35 cellular contexts compared by ENCODE assay signal in genomic region chr2:151933266-151933804, GRCh38.
DNase-seq lines count a peak whose midpoint lies in the region; ATAC-seq, FAIRE-seq and TF ChIP-seq lines count a peak whose summit lies in the region.
"Had no signal": no experiment of that assay in that cellular context is flagged by ENCODE, and none has a peak within 500 bp of the region (broad histone marks: within the 10 kb centered on the region; RNA-seq: fewer than 3 reads in every experiment).

No MANE protein-coding gene starts in this region.

- H4K20me1 ChIP-seq in mammary epithelial cell (ENCODE audit: insufficient read depth, low read length) (no peaks in the 10 kb centered on the region), K562 (replicated peaks; ENCODE audit: control insufficient read depth, insufficient read depth, low read length) (no peaks in the 10 kb centered on the region)
- H4K20me1 ChIP-seq: BLaER1; BLaER1 treated with 17β-estradiol and CSF1 and Interleukin-3, amounts not matched to agents 10 nM and 100 nM had no signal

- H3K9me1 ChIP-seq in K562 (ENCODE audit: control insufficient read depth, insufficient read depth, low read length): no peaks in the 10 kb centered on the region

- intact Hi-C loops in mammary epithelial cell (cut with micrococcal nuclease) (no loop called here), breast epithelium (cut with DNase I; ENCODE audit: low total_unique reads) (no loop called here), K562 (cut with micrococcal nuclease) (no loop called here)

- H3K36me3 ChIP-seq in mammary epithelial cell (ENCODE audit: insufficient read depth, low read length) (no peaks in the 10 kb centered on the region), breast epithelium (no peaks in the 10 kb centered on the region), K562 (ENCODE audit: control insufficient read depth, insufficient read depth, low read length) (no peaks in the 10 kb centered on the region)
- H3K36me3 ChIP-seq: BE2C; BLaER1; BLaER1 treated with 17β-estradiol and CSF1 and Interleukin-3, amounts not matched to agents 10 nM and 100 nM had no signal

- H3K9me3 ChIP-seq in mammary epithelial cell (replicated peaks; ENCODE audit: insufficient read depth, low read length) (no peaks in the 10 kb centered on the region), breast epithelium (no peaks in the 10 kb centered on the region), K562 (replicated peaks; ENCODE audit: control insufficient read depth, insufficient read depth, low read depth, low read length) (no peaks in the 10 kb centered on the region)
- H3K9me3 ChIP-seq: A549; BE2C; BLaER1; BLaER1 treated with 17β-estradiol and CSF1 and Interleukin-3, amounts not matched to agents 10 nM and 100 nM; Caco-2 had no signal

- no peak for DNase-seq in mammary epithelial cell
- DNase-seq in breast epithelium (ENCODE audit: low spot score in 2 of 2): no peak
- DNase-seq in GM12865 (ENCODE audit: low read depth): peak; percentile 18
- DNase-seq in NAMALWA (ENCODE audit: low spot score): peak; percentile 18
- DNase-seq in K562 (ENCODE audit: extremely low read depth in 1 of 4, low spot score in 3 of 4): peak in 1 of 4 experiments; percentile 8
- no peak for DNase-seq in activated gamma-delta T cell treated with Interleukin-2 at 50 U/mL for 16 hours
- DNase-seq in GM13976 (ENCODE audit: low spot score): no peak
- DNase-seq: 8988T; ACHN; AML-193; BE2C; C1 segment of cervical spinal cord; Caco-2; Calu3; CD4-positive, alpha-beta memory T cell; CD4-positive, alpha-beta T cell; CD4-positive, CD25-positive, alpha-beta regulatory T cell; CD8-positive, alpha-beta memory T cell; CD8-positive, alpha-beta T cell; COR-L47; DMS 273 treated with DMSO at 0.1 percent for 48 hours; DMS153; DMS53; DMS79; DMS79 treated with DMSO at 0.1 percent for 48 hours; DND-41; EL had no signal

- H3K27ac ChIP-seq in mammary epithelial cell (ENCODE audit: insufficient read depth, low read depth, low read length) (no peak overlapping the region), breast epithelium (no peak overlapping the region), K562 (ENCODE audit: extremely low read depth, low read depth, low read length) (no peak overlapping the region)
- H3K27ac ChIP-seq: 22Rv1; A549; BLaER1; BLaER1 treated with 17β-estradiol and CSF1 and Interleukin-3, amounts not matched to agents 10 nM and 100 nM; C4-2B had no signal

- no peak for TF ChIP-seq POLR2A in breast epithelium (IDR thresholded peaks at IDR 0.05)
- peak; percentile 70 for TF ChIP-seq POLR2A in K562 (conservative IDR thresholded peaks at IDR 0.05)

- no peak overlapping the region for H3K9ac ChIP-seq in mammary epithelial cell (ENCODE audit: insufficient read depth, low read length)
- H3K9ac ChIP-seq in K562 (ENCODE audit: insufficient read depth in 1 of 2, low read depth in 2 of 2, low read length in 2 of 2): no peak overlapping the region
- H3K9ac ChIP-seq: BLaER1; BLaER1 treated with 17β-estradiol and CSF1 and Interleukin-3, amounts not matched to agents 10 nM and 100 nM had no signal

- FAIRE-seq in K562 (lab: Jason Lieb, UNC): no peak
- FAIRE-seq: A204.1, A549, D721Med had no signal

- no peak for TF ChIP-seq EP300 in K562 (IDR thresholded peaks at IDR 0.05; ENCODE audit: low read length)

- CTCF ChIA-PET in mammary epithelial cell (lab: Charles Lee; ENCODE audit: low non-redundant PET) (no interaction called here), K562 (lab: Yijun Ruan, JAX; ENCODE audit: low intra/inter-chr PET ratio) (no interaction called here)

- H3K4me2 ChIP-seq in mammary epithelial cell (ENCODE audit: insufficient read depth, low read depth, low read length) (no peak overlapping the region), K562 (ENCODE audit: insufficient read depth, low read length) (no peak overlapping the region)
- H3K4me2 ChIP-seq: A549; BLaER1; BLaER1 treated with 17β-estradiol and CSF1 and Interleukin-3, amounts not matched to agents 10 nM and 100 nM had no signal

- H3K79me2 ChIP-seq in mammary epithelial cell (ENCODE audit: insufficient read depth, low read length) (no peaks in the 10 kb centered on the region), K562 (ENCODE audit: control insufficient read depth, insufficient read depth, low read length) (no peaks in the 10 kb centered on the region)

- ATAC-seq in K562: peak; percentile 66
- no peak for ATAC-seq in HG03159 (IDR thresholded peaks at IDR 0.05; ENCODE audit: unreplicated experiment)
- ATAC-seq: A549; CD8-positive, alpha-beta T cell had no signal

- TF ChIP-seq CTCF in mammary epithelial cell (conservative IDR thresholded peaks at IDR 0.05 in 1 of 2, IDR thresholded peaks at IDR 0.05 in 1 of 2; ENCODE audit: extremely low read depth in 1 of 2, insufficient read depth in 1 of 2, low read depth in 1 of 2, low read length in 2 of 2) (no peak), breast epithelium (IDR thresholded peaks at IDR 0.05) (no peak), GM12865 (IDR thresholded peaks at IDR 0.05; ENCODE audit: insufficient read depth, low read depth, low read length, missing control alignments) (no peak), K562 (IDR thresholded peaks at IDR 0.05 in 2 of 3, conservative IDR thresholded peaks at IDR 0.05 in 1 of 3; ENCODE audit: insufficient read depth in 2 of 3, low read depth in 1 of 3, low read length in 3 of 3) (no peak), GM13976 (IDR thresholded peaks at IDR 0.05; ENCODE audit: borderline replicate concordance, control extremely low read depth, extremely low read depth, insufficient read depth, missing control alignments) (no peak)

- BruUV-seq in mammary epithelial cell (replicated peaks; lab: Mats Ljungman, UMichigan) (TSS peak; percentile 98), K562 (replicated peaks; lab: Mats Ljungman, UMichigan) (no TSS peak)

- H2AFZ ChIP-seq in mammary epithelial cell (ENCODE audit: low read depth, low read length): no peak overlapping the region
- no peak overlapping the region for H2AFZ ChIP-seq in K562 (ENCODE audit: low read depth, low read length)

- in situ Hi-C loops in mammary epithelial cell (cut with MboI; ENCODE audit: low sequenced_read_pairs in 2 of 2) (no loop called here), K562 (cut with MboI) (no loop called here), GM13976 (cut with MboI; ENCODE audit: low sequenced_read_pairs, unreplicated experiment) (no loop called here)

- H3K4me3 ChIP-seq in mammary epithelial cell (replicated peaks in 1 of 3; ENCODE audit: insufficient read depth in 1 of 3, low read depth in 2 of 3, low read length in 3 of 3) (no peak overlapping the region), breast epithelium (no peak overlapping the region), GM12865 (ENCODE audit: low read depth, low read length) (no peak overlapping the region), K562 (no peak overlapping the region)
- H3K4me3 ChIP-seq: A549; BLaER1; BLaER1 treated with 17β-estradiol and CSF1 and Interleukin-3, amounts not matched to agents 10 nM and 100 nM had no signal

- POLR2A ChIA-PET in K562 (lab: Yijun Ruan, JAX): interaction anchor here (0.7 to 1.0 kb wide), 3 partner anchors 10 to 55 kb away, joined by 3 to 5 read pairs (median 3); no protein-coding TSS in a partner anchor

- TF ChIP-seq RAD21 in K562 (CRISPR knock-in tag; conservative IDR thresholded peaks at IDR 0.05 in 1 of 2, IDR thresholded peaks at IDR 0.05 in 1 of 2): no peak

- no peaks in the 10 kb centered on the region for H3K4me1 ChIP-seq in mammary epithelial cell (ENCODE audit: insufficient read depth, low read length)
- H3K4me1 ChIP-seq in breast epithelium: no peaks in the 10 kb centered on the region
- no peaks in the 10 kb centered on the region for H3K4me1 ChIP-seq in K562 (replicated peaks in 1 of 2; ENCODE audit: control insufficient read depth in 2 of 2, insufficient read depth in 2 of 2, low read length in 2 of 2)
- H3K4me1 ChIP-seq: BE2C, BLaER1, Caco-2 had no signal

- dilution Hi-C loops in mammary epithelial cell (cut with HindIII; ENCODE audit: low sequenced_read_pairs): no loop called here

- H3K27me3 ChIP-seq in mammary epithelial cell (ENCODE audit: insufficient read depth, low read length) (no peaks in the 10 kb centered on the region), breast epithelium (no peaks in the 10 kb centered on the region), K562 (ENCODE audit: control insufficient read depth in 2 of 2, insufficient read depth in 2 of 2, low read length in 2 of 2) (peaks cover 2 to 6% of the 10 kb centered on the region in 2 experiments; a peak in 3 of 5 replicates)
- H3K27me3 ChIP-seq: BE2C; BLaER1; BLaER1 treated with 17β-estradiol and CSF1 and Interleukin-3, amounts not matched to agents 10 nM and 100 nM had no signal

TF ChIP-seq in K562, 482 proteins besides CTCF, POLR2A, EP300 and RAD21:
- 0 out of 2 replicates have a peak, but pooled peaks have one; percentile 40 for TF ChIP-seq RBFOX2 (IDR thresholded peaks at IDR 0.05; ENCODE audit: low read depth, low read length)
- TF ChIP-seq, protein P1, sequence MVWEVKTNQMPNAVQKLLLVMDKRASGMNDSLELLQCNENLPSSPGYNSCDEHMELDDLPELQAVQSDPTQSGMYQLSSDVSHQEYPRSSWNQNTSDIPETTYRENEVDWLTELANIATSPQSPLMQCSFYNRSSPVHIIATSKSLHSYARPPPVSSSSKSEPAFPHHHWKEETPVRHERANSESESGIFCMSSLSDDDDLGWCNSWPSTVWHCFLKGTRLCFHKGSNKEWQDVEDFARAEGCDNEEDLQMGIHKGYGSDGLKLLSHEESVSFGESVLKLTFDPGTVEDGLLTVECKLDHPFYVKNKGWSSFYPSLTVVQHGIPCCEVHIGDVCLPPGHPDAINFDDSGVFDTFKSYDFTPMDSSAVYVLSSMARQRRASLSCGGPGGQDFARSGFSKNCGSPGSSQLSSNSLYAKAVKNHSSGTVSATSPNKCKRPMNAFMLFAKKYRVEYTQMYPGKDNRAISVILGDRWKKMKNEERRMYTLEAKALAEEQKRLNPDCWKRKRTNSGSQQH (CRISPR knock-in tag; IDR thresholded peaks at IDR 0.05): peak; percentile 68; the same call in 1 of the 2 replicates
- TF ChIP-seq POLR2AphosphoS5 (IDR thresholded peaks at IDR 0.05; ENCODE audit: control insufficient read depth, insufficient read depth, low read depth, low read length): peak; percentile 81
- TF ChIP-seq GTF2A2 (tag; IDR thresholded peaks at IDR 0.05): peak; percentile 66; the same call in 1 of the 2 replicates
- peak; percentile 38; the same call in 1 of the 2 replicates for TF ChIP-seq POLR2H (tag; IDR thresholded peaks at IDR 0.05; ENCODE audit: low read depth)
- peak; percentile 77 for TF ChIP-seq TBP (optimal IDR thresholded peaks at IDR 0.05; ENCODE audit: low read depth, low read length)
- no peak for TF ChIP-seq TCFL5 (CRISPR knock-in tag; conservative IDR thresholded peaks at IDR 0.05)
- TF ChIP-seq CXXC5 (CRISPR knock-in tag; IDR thresholded peaks at IDR 0.05): no peak
- peak; percentile 75 for TF ChIP-seq PML (IDR thresholded peaks at IDR 0.05; ENCODE audit: low read length)
- peak; percentile 33 for TF ChIP-seq TEAD4 (IDR thresholded peaks at IDR 0.05; ENCODE audit: low read length)
- no peak for TF ChIP-seq TEAD4 (CRISPR knock-in tag; IDR thresholded peaks at IDR 0.05; ENCODE audit: borderline replicate concordance)

Comparison
In these comparisons a context has a peak if more than half of its experiments do, and no peak if none do; other contexts are left out.
1. DNase-seq: peak in GM12865 (single experiment) and NAMALWA (single experiment); none in mammary epithelial cell (single experiment), breast epithelium (0 of 2), activated gamma-delta T cell treated with Interleukin-2 at 50 U/mL for 16 hours (single experiment) and GM13976 (single experiment).